21 cellular contexts compared by ENCODE assay signal in the genomic region with DNA sequence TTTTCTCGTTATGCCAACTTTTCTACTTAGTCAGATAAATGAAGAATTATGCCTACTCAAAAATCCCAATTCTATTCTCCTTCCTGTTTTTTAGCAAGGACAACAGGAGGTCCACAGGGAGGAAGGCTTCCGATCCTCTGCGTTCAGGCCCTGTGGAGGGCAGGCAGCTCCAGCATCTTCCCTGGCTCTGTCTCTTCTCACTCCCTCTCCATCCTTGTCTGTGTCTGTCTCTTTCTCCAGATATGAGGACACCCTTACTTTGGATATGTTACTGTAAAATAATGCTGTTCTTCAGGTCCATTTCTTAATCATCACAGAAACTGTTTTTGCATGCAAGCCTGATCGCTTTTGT.
"Had no signal": no experiment of that assay in that cellular context is flagged by ENCODE, and none has a peak within 500 bp of the region (broad histone marks: within the 10 kb centered on the region; RNA-seq: fewer than 3 reads in every experiment).

No MANE protein-coding gene starts in this region.

- H2AFZ ChIP-seq: hepatocyte had no signal

- H3K4me3 ChIP-seq: hepatocyte, pancreas, psoas muscle, right atrium auricular region, thyroid gland had no signal

- H3K4me2 ChIP-seq: hepatocyte had no signal

- H3K27ac ChIP-seq: foreskin keratinocyte, hepatocyte, pancreas, psoas muscle had no signal

- DNase-seq: activated B cell treated with CpG ODN at 0.5 μM for 24 hours; activated CD4-positive, alpha-beta T cell treated with anti-CD3 and anti-CD28 coated beads for 4 hours; activated CD4-positive, alpha-beta T cell treated with anti-CD3 and anti-CD28 coated beads, Interleukin-2, amount 50 U/mL, for 48 hours; activated CD8-positive, alpha-beta memory T cell treated with anti-CD3 and anti-CD28 coated beads, Interleukin-2, amount 50 U/mL, for 48 hours; activated naive CD4-positive, alpha-beta T cell treated with Interleukin-2 at 50 U/mL for 16 hours; activated T-cell treated with anti-CD3 and anti-CD28 coated beads, Interleukin-2, amount 50 U/mL, for 48 hours; dermis blood vessel endothelial cell; effector memory CD4-positive, alpha-beta T cell; foreskin keratinocyte; kidney glomerular epithelial cell; left ventricle myocardium superior; mammary epithelial cell; pancreas; psoas muscle; T-cell; T1000 had no signal

- H3K4me1 ChIP-seq: foreskin keratinocyte, psoas muscle had no signal

- H3K79me2 ChIP-seq: hepatocyte had no signal

- ATAC-seq: foreskin keratinocyte; natural killer cell treated with Interleukin-12 subunit alpha and Interleukin-12 subunit beta and Interleukin-15 and Interleukin-18, amount 100 ng/mL, for 72 hours; pancreas; psoas muscle; SK-N-SH treated with all-trans-retinoic acid at 6 μM for 48 hours; T-cell had no signal

- H3K4me3 Mint-ChIP-seq: activated B cell treated with CpG ODN at 0.5 μM for 24 hours; natural killer cell treated with Interleukin-12 subunit alpha and Interleukin-12 subunit beta and Interleukin-15 and Interleukin-18, amount 100 ng/mL, for 72 hours; T-cell had no signal

- H3K27ac Mint-ChIP-seq: activated B cell treated with CpG ODN at 0.5 μM for 24 hours; natural killer cell treated with Interleukin-12 subunit alpha and Interleukin-12 subunit beta and Interleukin-15 and Interleukin-18, amount 100 ng/mL, for 72 hours; T-cell had no signal

- H3K9me3 Mint-ChIP-seq: natural killer cell treated with Interleukin-12 subunit alpha and Interleukin-12 subunit beta and Interleukin-15 and Interleukin-18, amount 100 ng/mL, for 72 hours; T-cell had no signal

- H3K36me3 Mint-ChIP-seq: natural killer cell treated with Interleukin-12 subunit alpha and Interleukin-12 subunit beta and Interleukin-15 and Interleukin-18, amount 100 ng/mL, for 72 hours had no signal

- H3K27me3 Mint-ChIP-seq: activated B cell treated with CpG ODN at 0.5 μM for 24 hours; natural killer cell treated with Interleukin-12 subunit alpha and Interleukin-12 subunit beta and Interleukin-15 and Interleukin-18, amount 100 ng/mL, for 72 hours; T-cell had no signal

- H3K36me3 ChIP-seq: pancreas, right atrium auricular region, thyroid gland had no signal

- H3K27me3 ChIP-seq: foreskin keratinocyte, hepatocyte, pancreas, right atrium auricular region, thyroid gland had no signal

- H3K9me3 ChIP-seq: pancreas, psoas muscle, right atrium auricular region, thyroid gland had no signal
